In the genomic region with DNA sequence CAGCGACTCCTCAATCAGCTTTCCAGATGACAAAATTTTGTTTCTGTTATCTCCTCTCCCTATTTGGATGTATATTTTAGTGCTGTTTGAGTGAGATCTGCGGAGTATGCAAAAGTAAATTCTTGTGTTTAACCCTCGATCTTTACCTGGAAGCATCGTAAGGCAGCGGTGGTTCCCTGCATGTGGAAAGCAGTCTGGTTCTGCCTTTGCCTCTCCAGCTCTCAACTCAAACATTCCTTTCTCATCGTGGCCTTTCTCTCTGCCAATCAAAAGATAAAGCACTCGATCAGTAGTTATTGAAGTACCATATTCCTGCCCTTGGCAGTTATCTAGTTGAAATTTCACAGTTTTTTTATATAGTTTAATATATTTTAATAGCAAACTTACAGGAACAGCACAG, we compare ENCODE assay signal across 14 cellular contexts. TPM values are rescaled to one million over a fixed set of nuclear protein-coding genes. Genes with fewer than 3 reads are reported as not detected.
DNase-seq lines count a peak whose midpoint lies in the region; ATAC-seq and TF ChIP-seq lines count a peak whose summit lies in the region.
"Had no signal": no experiment of that assay in that cellular context is flagged by ENCODE, and none has a peak within 500 bp of the region (broad histone marks: within the 10 kb centered on the region; RNA-seq: fewer than 3 reads in every experiment).

No MANE protein-coding gene starts in this region.

- no peaks in the 10 kb centered on the region for H4K20me1 ChIP-seq in KMS-11 (ENCODE audit: insufficient read depth)

- no peak overlapping the region for H3K4me3 ChIP-seq in KMS-11 (IDR thresholded peaks at IDR 0.05; ENCODE audit: insufficient read depth, low read depth, low read length)

- H3K27ac Mint-ChIP-seq in stimulated activated naive CD8-positive, alpha-beta T cell treated with anti-CD3 and anti-CD28 coated beads, Interleukin-15, Interleukin-2, amounts not matched to agents 100 ng/mL and 50 ng/mL, for 24 hours, result no peak overlapping the region
- H3K27ac Mint-ChIP-seq in activated naive CD8-positive, alpha-beta T cell, result no peak overlapping the region
- no peak overlapping the region for H3K27ac Mint-ChIP-seq in type B pancreatic cell

- peak overlapping the region; percentile 89 for H3K27ac ChIP-seq in KMS-11
- H3K27ac ChIP-seq: gastrocnemius medialis, sigmoid colon had no signal

- peaks cover 24% of the 10 kb centered on the region for H3K4me1 ChIP-seq in KMS-11 (ENCODE audit: low read depth, poor library complexity, severe bottlenecking)

- no peaks in the 10 kb centered on the region for H3K36me3 ChIP-seq in KMS-11 (ENCODE audit: insufficient read depth)
- H3K36me3 ChIP-seq: gastrocnemius medialis, sigmoid colon had no signal

- ATAC-seq in stimulated activated naive CD8-positive, alpha-beta T cell treated with anti-CD3 and anti-CD28 coated beads, Interleukin-15, Interleukin-2, amounts not matched to agents 100 U/mL and 50 U/mL, for 24 hours, result no peak
- ATAC-seq in left lobe of liver, result no peak
- ATAC-seq: CD8-positive, alpha-beta T cell; gastrocnemius medialis; naive thymus-derived CD4-positive, alpha-beta T cell; T-helper 17 cell had no signal

- DNase-seq in stimulated activated naive CD8-positive, alpha-beta T cell treated with anti-CD3 and anti-CD28 coated beads, Interleukin-15, Interleukin-2, amounts not matched to agents 100 U/mL and 50 U/mL, for 24 hours, result no peak
- no peak for DNase-seq in type B pancreatic cell (ENCODE audit: extremely low spot score, unreplicated experiment)
- no peak for DNase-seq in DMS79 treated with DMSO at 0.1 percent for 48 hours (lab: John Stamatoyannopoulos, UW)
- DNase-seq in NCI-H128 (lab: John Stamatoyannopoulos, UW; ENCODE audit: unreplicated experiment), result no peak
- no peak for DNase-seq in left lobe of liver (ENCODE audit: low spot score)
- DNase-seq: CD8-positive, alpha-beta T cell; gastrocnemius medialis; naive thymus-derived CD4-positive, alpha-beta T cell; NCI-H1694 treated with DMSO at 0.1 percent for 48 hours; sigmoid colon; T-helper 17 cell had no signal

- no peaks in the 10 kb centered on the region for H3K9me3 Mint-ChIP-seq in stimulated activated naive CD8-positive, alpha-beta T cell treated with anti-CD3 and anti-CD28 coated beads, Interleukin-15, Interleukin-2, amounts not matched to agents 100 ng/mL and 50 ng/mL, for 24 hours
- H3K9me3 Mint-ChIP-seq in activated naive CD8-positive, alpha-beta T cell (ENCODE audit: low read depth), result no peaks in the 10 kb centered on the region
- no peaks in the 10 kb centered on the region for H3K9me3 Mint-ChIP-seq in type B pancreatic cell

- peaks cover 26% of the 10 kb centered on the region for H3K27me3 Mint-ChIP-seq in stimulated activated naive CD8-positive, alpha-beta T cell treated with anti-CD3 and anti-CD28 coated beads, Interleukin-15, Interleukin-2, amounts not matched to agents 100 ng/mL and 50 ng/mL, for 24 hours
- H3K27me3 Mint-ChIP-seq in activated naive CD8-positive, alpha-beta T cell, result no peaks in the 10 kb centered on the region
- peaks cover 36% of the 10 kb centered on the region for H3K27me3 Mint-ChIP-seq in type B pancreatic cell

- H3K9ac ChIP-seq in KMS-11, result peak overlapping the region; percentile 77; the same call in 1 of the 2 replicates

- H3K4me3 Mint-ChIP-seq in stimulated activated naive CD8-positive, alpha-beta T cell treated with anti-CD3 and anti-CD28 coated beads, Interleukin-15, Interleukin-2, amounts not matched to agents 100 ng/mL and 50 ng/mL, for 24 hours, result peak overlapping the region; percentile 90
- peak overlapping the region; percentile 89 for H3K4me3 Mint-ChIP-seq in activated naive CD8-positive, alpha-beta T cell
- peak overlapping the region; percentile 64 for H3K4me3 Mint-ChIP-seq in type B pancreatic cell

- H3K27me3 ChIP-seq in KMS-11 (ENCODE audit: insufficient read depth, low read depth), result no peaks in the 10 kb centered on the region

- TF ChIP-seq CTCF in KMS-11 (conservative IDR thresholded peaks at IDR 0.05; ENCODE audit: low read depth, low read length), result no peak
- TF ChIP-seq CTCF in type B pancreatic cell (conservative IDR thresholded peaks at IDR 0.05), result no peak

- peak overlapping the region; percentile 99 for H3K4me2 ChIP-seq in KMS-11

- H2AFZ ChIP-seq in KMS-11 (ENCODE audit: low read depth), result peak overlapping the region; percentile 95

- H3K79me2 ChIP-seq in KMS-11 (ENCODE audit: insufficient read depth, low read depth), result no peaks in the 10 kb centered on the region

- H3K36me3 Mint-ChIP-seq in stimulated activated naive CD8-positive, alpha-beta T cell treated with anti-CD3 and anti-CD28 coated beads, Interleukin-15, Interleukin-2, amounts not matched to agents 100 ng/mL and 50 ng/mL, for 24 hours (ENCODE audit: low read depth), result no peaks in the 10 kb centered on the region
- H3K36me3 Mint-ChIP-seq in activated naive CD8-positive, alpha-beta T cell, result no peaks in the 10 kb centered on the region
- H3K36me3 Mint-ChIP-seq in type B pancreatic cell, result no peaks in the 10 kb centered on the region
- H3K36me3 Mint-ChIP-seq: CD8-positive, alpha-beta T cell had no signal

- peaks cover 36% of the 10 kb centered on the region for H3K4me1 Mint-ChIP-seq in stimulated activated naive CD8-positive, alpha-beta T cell treated with anti-CD3 and anti-CD28 coated beads, Interleukin-15, Interleukin-2, amounts not matched to agents 100 ng/mL and 50 ng/mL, for 24 hours (ENCODE audit: low read depth)
- peaks cover 22% of the 10 kb centered on the region for H3K4me1 Mint-ChIP-seq in activated naive CD8-positive, alpha-beta T cell (ENCODE audit: low read depth)
- peaks cover 30% of the 10 kb centered on the region for H3K4me1 Mint-ChIP-seq in type B pancreatic cell (ENCODE audit: unreplicated experiment)

RNA-seq across cellular contexts. Expression of a gene that starts 44.0 kb away (rescaled TPM):
- total RNA-seq in type B pancreatic cell (ENCODE audit: low replicate concordance) (13.1 and 16.4 TPM in 2 replicates), left lobe of liver (19.3 TPM)
